8 cellular contexts compared by ENCODE assay signal in genomic region chrX:40097101-40097491, GRCh38. TPM values are rescaled to one million over a fixed set of nuclear protein-coding genes. Genes with fewer than 3 reads are reported as not detected.
DNase-seq lines count a peak whose midpoint lies in the region; ATAC-seq and TF ChIP-seq lines count a peak whose summit lies in the region.

No MANE protein-coding gene starts in this region.

- H3K27ac Mint-ChIP-seq in T-helper 2 cell treated with Interferon-gamma antibody and Interleukin-4, amounts not matched to agents 5 μg/mL and 100 μg/mL, for 36 hours = peak overlapping the region; percentile 68

- H3K36me3 ChIP-seq in skeletal muscle tissue (ENCODE audit: control insufficient read depth in 3 of 3, insufficient read depth in 3 of 3, low read length in 3 of 3) = no peaks in the 10 kb centered on the region

- peak overlapping the region; percentile 72 for H3K27ac ChIP-seq in skeletal muscle tissue (ENCODE audit: low read depth, low read length)

- peaks cover 28% of the 10 kb centered on the region for H3K4me1 Mint-ChIP-seq in T-helper 2 cell treated with Interferon-gamma antibody and Interleukin-4, amounts not matched to agents 5 μg/mL and 100 μg/mL, for 36 hours (ENCODE audit: low read depth)

- no peak for TF ChIP-seq CTCF in fibroblast of villous mesenchyme (IDR thresholded peaks at IDR 0.05; ENCODE audit: insufficient read depth, low read depth, low read length)

- peak overlapping the region in 2 of 3 donors; percentile 57 to 83 for H3K9ac ChIP-seq in skeletal muscle tissue (ENCODE audit: low read depth in 1 of 3, low read length in 3 of 3)

- peak overlapping the region; percentile 69 for H3K4me3 Mint-ChIP-seq in T-helper 2 cell treated with Interferon-gamma antibody and Interleukin-4, amounts not matched to agents 5 μg/mL and 100 μg/mL, for 36 hours

- H3K27me3 ChIP-seq in skeletal muscle tissue (ENCODE audit: control insufficient read depth in 3 of 3, insufficient read depth in 3 of 3, low read length in 3 of 3) = peaks cover 0 to 22% (median 0%) of the 10 kb centered on the region in 3 donors

- DNase-seq in DMS53 (lab: John Stamatoyannopoulos, UW) (peak; percentile 72), DMS53 treated with DMSO at 0.1 percent for 48 hours (lab: John Stamatoyannopoulos, UW; ENCODE audit: unreplicated experiment) (no peak), fibroblast of villous mesenchyme (ENCODE audit: low read depth) (no peak), NCI-H1436 (lab: John Stamatoyannopoulos, UW) (no peak), ACHN (no peak)
- no peak for DNase-seq in T-helper 2 cell treated with Interferon-gamma antibody and Interleukin-4, amounts not matched to agents 5 μg/mL and 100 μg/mL, for 36 hours (ENCODE audit: low spot score)

- H3K4me3 ChIP-seq in fibroblast of villous mesenchyme (ENCODE audit: low read depth, low read length) (peak overlapping the region; percentile 67), skeletal muscle tissue (ENCODE audit: low read length in 3 of 3) (peak overlapping the region in 2 of 3 donors; percentile 63 to 71)

- in situ Hi-C loops in ACHN (cut with HindIII; ENCODE audit: low pct_ligation_motif_present, low pct_unique_long_range_greater_than_20kb, low sequenced_read_pairs) = no loop called here

- H3K27me3 Mint-ChIP-seq in T-helper 2 cell treated with Interferon-gamma antibody and Interleukin-4, amounts not matched to agents 5 μg/mL and 100 μg/mL, for 36 hours (ENCODE audit: low read depth) = no peaks in the 10 kb centered on the region

- no peak for ATAC-seq in GM19035 (IDR thresholded peaks at IDR 0.05; ENCODE audit: unreplicated experiment)

- no peaks in the 10 kb centered on the region for H3K9me3 Mint-ChIP-seq in T-helper 2 cell treated with Interferon-gamma antibody and Interleukin-4, amounts not matched to agents 5 μg/mL and 100 μg/mL, for 36 hours

- peaks cover 18% of the 10 kb centered on the region for H3K36me3 Mint-ChIP-seq in T-helper 2 cell treated with Interferon-gamma antibody and Interleukin-4, amounts not matched to agents 5 μg/mL and 100 μg/mL, for 36 hours (ENCODE audit: low read depth)

- peaks cover 5 to 26% (median 14%) of the 10 kb centered on the region in 3 donors for H3K4me1 ChIP-seq in skeletal muscle tissue (ENCODE audit: control insufficient read depth in 3 of 3, insufficient read depth in 3 of 3, low read length in 3 of 3)

- H3K9me3 ChIP-seq in skeletal muscle tissue (ENCODE audit: control insufficient read depth in 3 of 3, low read length in 3 of 3) = no peaks in the 10 kb centered on the region

RNA-seq across cellular contexts. Expression of gene BCOR, which starts 0.7 kb away (rescaled TPM):
- 23.8 and 24.2 TPM in 2 replicates for total RNA-seq in fibroblast of villous mesenchyme
- total RNA-seq in skeletal muscle tissue = 19.8 TPM
